ENCODE assay signal across 9 cellular contexts in genomic region chr5:151270599-151270998, GRCh38. TPM values are rescaled to one million over a fixed set of nuclear protein-coding genes. Genes with fewer than 3 reads are reported as not detected.
A peak's percentile ranks its signal among the peaks of the same experiment; 100 is the strongest.
DNase-seq lines count a peak whose midpoint lies in the region; ATAC-seq and TF ChIP-seq lines count a peak whose summit lies in the region.
"Had no signal": no experiment of that assay in that cellular context is flagged by ENCODE, and none has a peak within 500 bp of the region (broad histone marks: within the 10 kb centered on the region; RNA-seq: fewer than 3 reads in every experiment).

No MANE protein-coding gene starts in this region.

- no peaks in the 10 kb centered on the region for H3K4me1 Mint-ChIP-seq in natural killer cell treated with Interleukin-12 subunit alpha and Interleukin-12 subunit beta and Interleukin-15 and Interleukin-18, amount 100 ng/mL, for 72 hours (ENCODE audit: low read depth in 2 of 2)
- no peaks in the 10 kb centered on the region for H3K4me1 Mint-ChIP-seq in type B pancreatic cell (ENCODE audit: unreplicated experiment)

- no peaks in the 10 kb centered on the region for H3K36me3 Mint-ChIP-seq in natural killer cell treated with Interleukin-12 subunit alpha and Interleukin-12 subunit beta and Interleukin-15 and Interleukin-18, amount 100 ng/mL, for 72 hours
- peaks cover 13% of the 10 kb centered on the region for H3K36me3 Mint-ChIP-seq in type B pancreatic cell

- peak; percentile 86 for ATAC-seq in GM18873 (IDR thresholded peaks at IDR 0.05; ENCODE audit: low FRiP score, unreplicated experiment)
- peak; percentile 82 for ATAC-seq in GM21737 (IDR thresholded peaks at IDR 0.05; ENCODE audit: unreplicated experiment)
- ATAC-seq in HG03521 (IDR thresholded peaks at IDR 0.05; ENCODE audit: unreplicated experiment) = peak; percentile 62
- peak; percentile 77 to 91 for ATAC-seq in natural killer cell treated with Interleukin-12 subunit alpha and Interleukin-12 subunit beta and Interleukin-15 and Interleukin-18, amount 100 ng/mL, for 72 hours

- no peak for DNase-seq in natural killer cell treated with Interleukin-12 subunit alpha and Interleukin-12 subunit beta and Interleukin-15 and Interleukin-18, amount 100 ng/mL, for 72 hours (ENCODE audit: low spot score)
- DNase-seq in type B pancreatic cell (ENCODE audit: extremely low spot score, unreplicated experiment) = no peak
- DNase-seq in SHP77 (lab: John Stamatoyannopoulos, UW) = no peak
- DNase-seq in NCI-H2227 (lab: John Stamatoyannopoulos, UW; ENCODE audit: unreplicated experiment) = no peak
- DNase-seq: H9; NK-92 treated with Interleukin-12 subunit alpha and Interleukin-12 subunit beta, amount 100 ng/mL, for 24 hours had no signal

- TF ChIP-seq CTCF in type B pancreatic cell (conservative IDR thresholded peaks at IDR 0.05) = no peak

- H3K4me3 Mint-ChIP-seq in natural killer cell treated with Interleukin-12 subunit alpha and Interleukin-12 subunit beta and Interleukin-15 and Interleukin-18, amount 100 ng/mL, for 72 hours = no peak overlapping the region
- no peak overlapping the region for H3K4me3 Mint-ChIP-seq in type B pancreatic cell
- H3K4me3 Mint-ChIP-seq: H9 had no signal

- H3K9me3 Mint-ChIP-seq in natural killer cell treated with Interleukin-12 subunit alpha and Interleukin-12 subunit beta and Interleukin-15 and Interleukin-18, amount 100 ng/mL, for 72 hours = no peaks in the 10 kb centered on the region
- peaks cover 5% of the 10 kb centered on the region for H3K9me3 Mint-ChIP-seq in type B pancreatic cell
- H3K9me3 Mint-ChIP-seq: H9 had no signal

- no peaks in the 10 kb centered on the region for H3K27me3 Mint-ChIP-seq in natural killer cell treated with Interleukin-12 subunit alpha and Interleukin-12 subunit beta and Interleukin-15 and Interleukin-18, amount 100 ng/mL, for 72 hours
- H3K27me3 Mint-ChIP-seq in type B pancreatic cell = no peaks in the 10 kb centered on the region

- no peak overlapping the region for H3K27ac Mint-ChIP-seq in natural killer cell treated with Interleukin-12 subunit alpha and Interleukin-12 subunit beta and Interleukin-15 and Interleukin-18, amount 100 ng/mL, for 72 hours
- no peak overlapping the region for H3K27ac Mint-ChIP-seq in type B pancreatic cell
- H3K27ac Mint-ChIP-seq: H9 had no signal

RNA-seq across cellular contexts. Expression of gene GM2A, which starts 17.6 kb away (rescaled TPM):
- total RNA-seq in natural killer cell treated with Interleukin-12 subunit alpha and Interleukin-12 subunit beta and Interleukin-15 and Interleukin-18, amount 100 ng/mL, for 72 hours = 10 to 100 TPM; 15.4 to 15.9 TPM
- total RNA-seq in type B pancreatic cell (ENCODE audit: low replicate concordance) = 38.1 and 51.3 TPM in 2 replicates

RNA-seq across cellular contexts. Expression of gene SLC36A3, which starts 33.0 kb away (rescaled TPM):
- not detected for total RNA-seq in natural killer cell treated with Interleukin-12 subunit alpha and Interleukin-12 subunit beta and Interleukin-15 and Interleukin-18, amount 100 ng/mL, for 72 hours
- not detected in 2 replicates for total RNA-seq in type B pancreatic cell (ENCODE audit: low replicate concordance)
- total RNA-seq: H9 had no signal

RNA-seq across cellular contexts. Expression of gene CCDC69, which starts 46.7 kb away (rescaled TPM):
- total RNA-seq in natural killer cell treated with Interleukin-12 subunit alpha and Interleukin-12 subunit beta and Interleukin-15 and Interleukin-18, amount 100 ng/mL, for 72 hours = 10 to 100 TPM; 59.6 to 98.5 TPM
- 11.2 and 24.3 TPM in 2 replicates for total RNA-seq in type B pancreatic cell (ENCODE audit: low replicate concordance)
